In the genomic region with DNA sequence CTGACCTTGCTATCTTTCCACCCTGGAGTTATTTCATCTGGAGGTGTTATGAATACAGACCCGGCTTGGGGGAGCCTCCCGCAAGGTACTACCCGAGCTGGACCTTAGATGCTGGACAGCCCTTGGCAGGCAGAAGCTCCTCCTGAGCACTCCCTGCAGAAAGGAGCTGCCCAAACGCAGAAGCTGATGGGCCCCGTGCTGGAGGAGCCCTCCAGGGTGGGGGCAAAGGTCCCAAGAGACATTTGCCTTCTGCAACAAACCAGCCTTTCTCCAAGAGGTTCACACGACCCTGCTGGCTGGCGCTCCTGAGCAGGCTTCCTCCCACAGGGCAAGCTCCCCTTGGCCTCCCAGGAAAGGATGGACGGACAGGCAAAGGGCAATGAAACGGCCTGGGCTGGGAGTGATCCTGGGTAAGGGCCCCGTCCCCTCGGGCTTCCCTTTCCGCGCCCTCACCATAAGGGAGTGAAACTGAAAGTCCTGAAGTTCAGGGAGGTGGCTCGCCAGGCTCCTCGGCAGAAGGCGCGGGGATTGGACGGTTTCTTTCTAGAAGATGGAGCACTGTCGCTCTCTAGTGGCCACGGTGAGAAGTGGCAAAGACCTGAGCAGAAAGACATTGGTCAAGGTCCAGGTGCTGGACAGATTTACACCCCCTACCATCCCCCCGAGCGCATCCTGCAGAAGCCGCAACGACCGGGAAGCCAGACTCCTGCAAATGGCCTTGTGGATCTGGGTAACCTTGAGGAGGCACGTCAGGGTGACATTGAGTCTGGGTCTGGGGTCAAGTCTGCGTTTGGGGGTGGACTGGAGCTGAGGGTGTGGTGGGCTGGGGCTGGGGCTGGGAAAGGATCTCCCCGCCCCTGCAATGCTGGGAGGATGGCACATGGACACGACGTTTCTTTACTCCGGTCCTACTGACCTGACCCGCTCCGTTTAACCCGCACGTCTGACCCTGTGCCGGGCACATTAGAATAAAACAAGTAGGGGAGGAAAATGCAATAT, we compare ENCODE assay signal across 8 cellular contexts. TPM values are rescaled to one million over a fixed set of nuclear protein-coding genes. Genes with fewer than 3 reads are reported as not detected.
DNase-seq lines count a peak whose midpoint lies in the region; ATAC-seq, FAIRE-seq and TF ChIP-seq lines count a peak whose summit lies in the region.

No MANE protein-coding gene starts in this region.

- POLR2A ChIA-PET in activated CD4-positive, alpha-beta T cell treated with anti-CD3 and anti-CD28 coated beads, Interleukin-2, amount 10 ng/mL, durations not matched to agents 7 days and 5 days (lab: Charles Lee) = interaction anchor here (0.5 kb wide), 1 partner anchor 1452 kb away, joined by 3 read pairs; no protein-coding TSS in a partner anchor
- POLR2A ChIA-PET in HepG2 (lab: Yijun Ruan, JAX) = no interaction called here

- no peaks in the 10 kb centered on the region for H3K36me3 ChIP-seq in HepG2 (replicated peaks in 1 of 2; ENCODE audit: control insufficient read depth in 1 of 2, insufficient read depth in 2 of 2, low read length in 2 of 2)

- peak overlapping the region; percentile 91 for H3K4me2 ChIP-seq in HepG2 (ENCODE audit: low read depth, low read length)

- TF ChIP-seq POLR2A in GM18951 (IDR thresholded peaks at IDR 0.05; ENCODE audit: extremely low read depth, insufficient read depth, insufficient read length) (peak; percentile 51), HepG2 (IDR thresholded peaks at IDR 0.05; ENCODE audit: insufficient read depth in 1 of 2, low read depth in 2 of 2, low read length in 2 of 2) (0 out of 4 replicates have a peak, but pooled peaks of 1 of the 2 experiments have one; percentile 23)

- no peak for TF ChIP-seq EP300 in HepG2 (IDR thresholded peaks at IDR 0.05; ENCODE audit: low read depth in 2 of 2, low read length in 2 of 2)
- TF ChIP-seq EP300 in HepG2 (CRISPR knock-in tag; IDR thresholded peaks at IDR 0.05; ENCODE audit: borderline replicate concordance) = no peak

- H3K36me3 Mint-ChIP-seq in activated CD4-positive, alpha-beta T cell treated with anti-CD3 and anti-CD28 coated beads, Interleukin-2, amount 10 ng/mL, durations not matched to agents 7 days and 5 days (ENCODE audit: low read depth) = no peaks in the 10 kb centered on the region
- no peaks in the 10 kb centered on the region for H3K36me3 Mint-ChIP-seq in dendritic cell treated with granulocyte-macrophage colony-stimulating factor and Interleukin-4, amounts not matched to agents 40 ng/mL and 50 ng/mL, for 4 days (ENCODE audit: low read depth)

- peak overlapping the region; percentile 98 for H3K27ac Mint-ChIP-seq in activated CD4-positive, alpha-beta T cell treated with anti-CD3 and anti-CD28 coated beads, Interleukin-2, amount 10 ng/mL, durations not matched to agents 7 days and 5 days
- peak overlapping the region; percentile 90 for H3K27ac Mint-ChIP-seq in dendritic cell treated with granulocyte-macrophage colony-stimulating factor and Interleukin-4, amounts not matched to agents 40 ng/mL and 50 ng/mL, for 4 days

- no TSS peak for BruUV-seq in HepG2 (replicated peaks; lab: Mats Ljungman, UMichigan)

- in situ Hi-C loops in GM18951 (cut with MboI; ENCODE audit: low sequenced_read_pairs, unreplicated experiment) = loop anchor here (10.0 kb wide), 1 partner anchor 213 kb away; no protein-coding TSS in a partner anchor
- in situ Hi-C loops in HepG2 (cut with HindIII; ENCODE audit: extremely low pct_ligation_motif_present, low pct_unique_long_range_greater_than_20kb) = loop anchor here (5.0 kb wide), 1 partner anchor 220 kb away; no protein-coding TSS in a partner anchor

- H3K27me3 Mint-ChIP-seq in activated CD4-positive, alpha-beta T cell treated with anti-CD3 and anti-CD28 coated beads, Interleukin-2, amount 10 ng/mL, durations not matched to agents 7 days and 5 days = peaks cover 22% of the 10 kb centered on the region
- peaks cover 25% of the 10 kb centered on the region for H3K27me3 Mint-ChIP-seq in dendritic cell treated with granulocyte-macrophage colony-stimulating factor and Interleukin-4, amounts not matched to agents 40 ng/mL and 50 ng/mL, for 4 days

- TF ChIP-seq CTCF in AG09319 (IDR thresholded peaks at IDR 0.05; ENCODE audit: low read depth, low read length) (peak; percentile 93), HepG2 (CRISPR knock-in tag; IDR thresholded peaks at IDR 0.05) (peak; percentile 98)

- peak; percentile 86 for ATAC-seq in HG03378 (IDR thresholded peaks at IDR 0.05; ENCODE audit: unreplicated experiment)
- peak; percentile 84 for ATAC-seq in HepG2

- H3K4me1 Mint-ChIP-seq in activated CD4-positive, alpha-beta T cell treated with anti-CD3 and anti-CD28 coated beads, Interleukin-2, amount 10 ng/mL, durations not matched to agents 7 days and 5 days = peaks cover 31% of the 10 kb centered on the region
- H3K4me1 Mint-ChIP-seq in dendritic cell treated with granulocyte-macrophage colony-stimulating factor and Interleukin-4, amounts not matched to agents 40 ng/mL and 50 ng/mL, for 4 days (ENCODE audit: low read depth) = peaks cover 43% of the 10 kb centered on the region

- intact Hi-C loops in dendritic cell treated with granulocyte-macrophage colony-stimulating factor and Interleukin-4, amounts not matched to agents 40 ng/mL and 50 ng/mL, for 4 days (cut with micrococcal nuclease) = loop anchor here (1.0 kb wide), 1 partner anchor 218 kb away; no protein-coding TSS in a partner anchor
- intact Hi-C loops in HepG2 (cut with micrococcal nuclease; ENCODE audit: unreplicated experiment) = loop anchor here (1.0 to 10.0 kb wide), 4 partner anchors 37 to 235 kb away; a partner anchor contains a TSS

- WGBS in HepG2 (ENCODE audit: low lambda C conversion rate) = 8% methylated on average over 17 of the region's 36 CpGs

- H3K4me1 ChIP-seq in HepG2 (ENCODE audit: insufficient read depth, low read length) = peaks cover 21% of the 10 kb centered on the region

- CTCF ChIA-PET in activated CD4-positive, alpha-beta T cell treated with anti-CD3 and anti-CD28 coated beads, Interleukin-2, amount 10 ng/mL, durations not matched to agents 7 days and 5 days (lab: Charles Lee) = interaction anchor here (0.6 to 2.7 kb wide), 12 partner anchors 9 to 859 kb away, joined by 3 to 10 read pairs (median 4); no protein-coding TSS in a partner anchor
- CTCF ChIA-PET in HepG2 (lab: Yijun Ruan, JAX; ENCODE audit: low intra/inter-chr PET ratio, low total read pairs) = interaction anchor here (0.7 to 7.2 kb wide), 5 partner anchors 16 to 235 kb away, joined by 3 to 170 read pairs (median 4); no protein-coding TSS in a partner anchor

- H3K4me3 Mint-ChIP-seq in activated CD4-positive, alpha-beta T cell treated with anti-CD3 and anti-CD28 coated beads, Interleukin-2, amount 10 ng/mL, durations not matched to agents 7 days and 5 days = peak overlapping the region; percentile 89
- H3K4me3 Mint-ChIP-seq in dendritic cell treated with granulocyte-macrophage colony-stimulating factor and Interleukin-4, amounts not matched to agents 40 ng/mL and 50 ng/mL, for 4 days = peak overlapping the region; percentile 79

- no peaks in the 10 kb centered on the region for H3K79me2 ChIP-seq in HepG2 (ENCODE audit: insufficient read depth, low read length)

- H3K27ac ChIP-seq in HepG2 (ENCODE audit: extremely low read length, insufficient read depth, low read length) = no peak overlapping the region

- peak overlapping the region; percentile 60 to 76 (median 64) for H3K4me3 ChIP-seq in HepG2 (replicated peaks in 1 of 3; ENCODE audit: insufficient read depth in 1 of 3, low read depth in 2 of 3, low read length in 3 of 3)

- DNase-seq in AG09319 (ENCODE audit: extremely low read depth, low read depth) (peak; percentile 51), NCI-H526 (lab: John Stamatoyannopoulos, UW) (peak; percentile 34 to 87), HepG2 (ENCODE audit: low spot score) (peak; percentile 77)
- DNase-seq in activated CD4-positive, alpha-beta T cell treated with anti-CD3 and anti-CD28 coated beads, Interleukin-2, amount 10 ng/mL, durations not matched to agents 7 days and 5 days = peak; percentile 93
- DNase-seq in stimulated activated CD4-positive, alpha-beta T cell treated with anti-CD3 and anti-CD28 coated beads, Interleukin-2, amount 100 ng/mL, for 48 hours = peak; percentile 79 to 80

- H4K20me1 ChIP-seq in HepG2 (ENCODE audit: insufficient read depth, low read length) = no peaks in the 10 kb centered on the region

- peak; percentile 93 for TF ChIP-seq RAD21 in HepG2 (CRISPR knock-in tag; IDR thresholded peaks at IDR 0.05)

- H3K9ac ChIP-seq in HepG2 (ENCODE audit: insufficient read depth, low read depth, low read length) = peak overlapping the region; percentile 60

- H3K9me3 ChIP-seq in HepG2 (ENCODE audit: low read length) = no peaks in the 10 kb centered on the region

- FAIRE-seq in HepG2 (lab: Jason Lieb, UNC) = peak; percentile 92

- no peaks in the 10 kb centered on the region for H3K9me3 Mint-ChIP-seq in activated CD4-positive, alpha-beta T cell treated with anti-CD3 and anti-CD28 coated beads, Interleukin-2, amount 10 ng/mL, durations not matched to agents 7 days and 5 days
- H3K9me3 Mint-ChIP-seq in dendritic cell treated with granulocyte-macrophage colony-stimulating factor and Interleukin-4, amounts not matched to agents 40 ng/mL and 50 ng/mL, for 4 days = no peaks in the 10 kb centered on the region

- peak overlapping the region; percentile 58 for H2AFZ ChIP-seq in HepG2 (ENCODE audit: low read length)

- H3K27me3 ChIP-seq in HepG2 (ENCODE audit: control insufficient read depth in 1 of 2, insufficient read depth in 2 of 2, low read length in 2 of 2) = peaks cover 4 to 54% of the 10 kb centered on the region in 2 experiments

RNA-seq across cellular contexts. Expression of a gene that starts 56.4 kb away (rescaled TPM):
- 1 to 10 TPM; 7.8 to 8.7 TPM for total RNA-seq in activated CD4-positive, alpha-beta T cell treated with anti-CD3 and anti-CD28 coated beads, Interleukin-2, amount 10 ng/mL, durations not matched to agents 7 days and 5 days
- total RNA-seq in HepG2 (2016; rRNA removed; fragmentation: Illumina TruSeq; extraction: Trizol) = 0.09 and 0.11 TPM in 2 replicates
- not detected in 2 replicates for total RNA-seq in HepG2 (2016; cell fraction: cytosol; rRNA removed; fragmentation: Illumina TruSeq; extraction: Trizol; ENCODE audit: low read depth)
- 0.03 and 0.13 TPM in 2 replicates for total RNA-seq in HepG2 (2016; cell fraction: insoluble cytoplasmic fraction; rRNA removed; fragmentation: Illumina TruSeq; extraction: Trizol)
- 0.03 TPM in 2 replicates for total RNA-seq in HepG2 (2016; cell fraction: membrane; rRNA removed; fragmentation: Illumina TruSeq; extraction: Trizol)
- 0.09 TPM in 1 of 2 replicates, not detected in the other for total RNA-seq in HepG2 (2016; cell fraction: nucleus; rRNA removed; fragmentation: Illumina TruSeq; extraction: Trizol)
- polyA plus RNA-seq in HepG2 (2011; rRNA removed) = 0.13 and 0.14 TPM in 2 replicates
- 0.09 and 0.15 TPM in 2 replicates for polyA plus RNA-seq in HepG2 (2011; cell fraction: cytosol; rRNA removed)
- 0.28 and 0.82 TPM in 2 replicates for polyA plus RNA-seq in HepG2 (2011; cell fraction: nucleus; rRNA removed)
- 0.20 and 0.31 TPM in 2 replicates for polyA plus RNA-seq in HepG2 (2012)
- 0.02 and 0.08 TPM in 2 replicates for polyA plus RNA-seq in HepG2 (2016; cell fraction: cytosol; fragmentation: Illumina TruSeq; extraction: Trizol; ENCODE audit: low read depth)
- polyA plus RNA-seq in HepG2 (2016; cell fraction: insoluble cytoplasmic fraction; fragmentation: Illumina TruSeq; extraction: Trizol; ENCODE audit: low read depth) = 0.03 and 0.09 TPM in 2 replicates
- polyA plus RNA-seq in HepG2 (2016; cell fraction: membrane; fragmentation: Illumina TruSeq; extraction: Trizol; ENCODE audit: low read depth) = 0.06 TPM in 1 of 2 replicates, not detected in the other
- 0.14 TPM in 1 of 2 replicates, not detected in the other for polyA plus RNA-seq in HepG2 (2016; cell fraction: nucleus; fragmentation: Illumina TruSeq; extraction: Trizol; ENCODE audit: insufficient read depth, low read depth)
- polyA minus RNA-seq in HepG2 (2011; rRNA and poly(A)+ RNA removed; ENCODE audit: low replicate concordance) = 0.14 and 1.5 TPM in 2 replicates
- 0.09 and 0.20 TPM in 2 replicates for polyA minus RNA-seq in HepG2 (2011; cell fraction: cytosol; rRNA and poly(A)+ RNA removed)
- polyA minus RNA-seq in HepG2 (2011; cell fraction: nucleus; rRNA and poly(A)+ RNA removed) = 0.13 and 0.25 TPM in 2 replicates
